In genomic region chr15:50848349-50848748, GRCh38 we compare ENCODE assay signal across 28 cellular contexts.
"Had no signal": no experiment of that assay in that cellular context is flagged by ENCODE, and none has a peak within 500 bp of the region (broad histone marks: within the 10 kb centered on the region; RNA-seq: fewer than 3 reads in every experiment).

No MANE protein-coding gene starts in this region.

- H3K9me3 ChIP-seq: colonic mucosa, esophagus muscularis mucosa, esophagus squamous epithelium, gastrocnemius medialis, gastroesophageal sphincter had no signal

- H3K9me3 Mint-ChIP-seq: effector memory CD8-positive, alpha-beta T cell had no signal

- H3K36me3 ChIP-seq: colonic mucosa, esophagus muscularis mucosa, esophagus squamous epithelium, gastrocnemius medialis, gastroesophageal sphincter, heart left ventricle, heart right ventricle had no signal

- H3K4me1 Mint-ChIP-seq: endodermal cell had no signal

- H3K4me1 ChIP-seq: colonic mucosa, esophagus muscularis mucosa, esophagus squamous epithelium, foreskin keratinocyte, gastrocnemius medialis, gastroesophageal sphincter, heart left ventricle, heart right ventricle had no signal

- H3K4me3 ChIP-seq: colonic mucosa, coronary artery, dorsolateral prefrontal cortex, esophagus muscularis mucosa, esophagus squamous epithelium, gastrocnemius medialis, gastroesophageal sphincter, heart left ventricle, heart right ventricle had no signal

- H3K27ac ChIP-seq: colonic mucosa, coronary artery, dorsolateral prefrontal cortex, epithelial cell of prostate, esophagus muscularis mucosa, esophagus squamous epithelium, foreskin keratinocyte, gastrocnemius medialis, gastroesophageal sphincter, heart left ventricle, heart right ventricle had no signal

- H3K27ac Mint-ChIP-seq: dendritic cell treated with granulocyte-macrophage colony-stimulating factor and Interleukin-4, amounts not matched to agents 40 ng/mL and 50 ng/mL, for 4 days; endodermal cell had no signal

- H3K27me3 Mint-ChIP-seq: dendritic cell treated with granulocyte-macrophage colony-stimulating factor and Interleukin-4, amounts not matched to agents 40 ng/mL and 50 ng/mL, for 4 days; effector memory CD8-positive, alpha-beta T cell had no signal

- H3K27me3 ChIP-seq: colonic mucosa, dorsolateral prefrontal cortex, esophagus muscularis mucosa, esophagus squamous epithelium, foreskin keratinocyte, gastrocnemius medialis, gastroesophageal sphincter, heart left ventricle, heart right ventricle had no signal

- ATAC-seq: effector memory CD8-positive, alpha-beta T cell; esophagus mucosa; foreskin keratinocyte; gastrocnemius medialis; gastroesophageal sphincter; heart left ventricle; heart right ventricle had no signal

- FAIRE-seq: endometrium, endothelial cell of umbilical vein, frontal cortex had no signal

- DNase-seq: colonic mucosa; cortex of kidney; dermis blood vessel endothelial cell; dorsolateral prefrontal cortex; effector CD4-positive, alpha-beta T cell; effector CD8-positive, alpha-beta T cell; effector memory CD4-positive, alpha-beta T cell; effector memory CD8-positive, alpha-beta T cell; endodermal cell; erythroblast; esophagus squamous epithelium; foreskin fibroblast; foreskin keratinocyte; foreskin melanocyte; gastrocnemius medialis; glutamatergic neuron; head of caudate nucleus; heart left ventricle; heart right ventricle had no signal

- H3K4me3 Mint-ChIP-seq: dendritic cell treated with granulocyte-macrophage colony-stimulating factor and Interleukin-4, amounts not matched to agents 40 ng/mL and 50 ng/mL, for 4 days; effector memory CD8-positive, alpha-beta T cell; endodermal cell had no signal
